In genomic region chr16:72962347-72962746, GRCh38 we compare ENCODE assay signal across 21 cellular contexts.
DNase-seq lines count a peak whose midpoint lies in the region; ATAC-seq and TF ChIP-seq lines count a peak whose summit lies in the region.
"Had no signal": no experiment of that assay in that cellular context is flagged by ENCODE, and none has a peak within 500 bp of the region (broad histone marks: within the 10 kb centered on the region; RNA-seq: fewer than 3 reads in every experiment).

No MANE protein-coding gene starts in this region.

- H3K4me3 ChIP-seq in BLaER1 treated with 17β-estradiol and CSF1 and Interleukin-3, amounts not matched to agents 10 nM and 100 nM = no peak overlapping the region
- H3K4me3 ChIP-seq in psoas muscle (no peak overlapping the region), gastrocnemius medialis (no peak overlapping the region), ascending aorta (no peak overlapping the region)
- H3K4me3 ChIP-seq: A549, GM23338, HAP-1 had no signal

- no peak overlapping the region for H3K27ac ChIP-seq in BLaER1 treated with 17β-estradiol and CSF1 and Interleukin-3, amounts not matched to agents 10 nM and 100 nM
- H3K27ac ChIP-seq in psoas muscle = peak overlapping the region; percentile 84
- peak overlapping the region; percentile 81 to 91 (median 81) for H3K27ac ChIP-seq in gastrocnemius medialis
- no peak overlapping the region for H3K27ac ChIP-seq in ascending aorta
- H3K27ac ChIP-seq: A549, C4-2B had no signal

- peak overlapping the region in 6 of 11 experiments; percentile 4 to 74 (median 68); a peak in 3 of 22 replicates for H3K4me2 ChIP-seq in BLaER1 treated with 17β-estradiol and CSF1 and Interleukin-3, amounts not matched to agents 10 nM and 100 nM
- H3K4me2 ChIP-seq: A549, GM23338 had no signal

- peaks cover 9% of the 10 kb centered on the region for H3K9me3 Mint-ChIP-seq in glutamatergic neuron (ENCODE audit: unreplicated experiment)
- H3K9me3 Mint-ChIP-seq: CD8-positive, alpha-beta T cell; GM23338; HFFc6 had no signal

- peak overlapping the region; percentile 63 for H3K4me3 Mint-ChIP-seq in glutamatergic neuron (ENCODE audit: unreplicated experiment)
- H3K4me3 Mint-ChIP-seq: CD4-positive, CD25-positive, alpha-beta regulatory T cell; CD8-positive, alpha-beta T cell; GM23338; HFFc6 had no signal

- H3K27me3 Mint-ChIP-seq in glutamatergic neuron (ENCODE audit: unreplicated experiment) = peaks cover 6% of the 10 kb centered on the region
- H3K27me3 Mint-ChIP-seq: CD4-positive, CD25-positive, alpha-beta regulatory T cell had no signal

- intact Hi-C loops in psoas muscle (cut with DNase I) = no loop called here
- intact Hi-C loops in gastrocnemius medialis (cut with DNase I; ENCODE audit: low total_unique reads) = loop anchor here (5.0 kb wide), 1 partner anchor 130 kb away; no protein-coding TSS in a partner anchor
- intact Hi-C loops in ascending aorta (cut with DNase I) = no loop called here

- DNase-seq in glutamatergic neuron = no peak
- DNase-seq in psoas muscle = no peak
- no peak for DNase-seq in gastrocnemius medialis
- DNase-seq in ascending aorta (ENCODE audit: low spot score in 2 of 2) = no peak
- DNase-seq in DMS114 treated with DMSO at 0.1 percent for 48 hours (lab: John Stamatoyannopoulos, UW; ENCODE audit: unreplicated experiment) = no peak
- DNase-seq in SW480 (ENCODE audit: low spot score) = no peak
- DNase-seq: 8988T; ACHN; AML-193; BE2C; CD4-positive, CD25-positive, alpha-beta regulatory T cell; CD8-positive, alpha-beta T cell; DMS153; DND-41; HFFc6 had no signal

- H3K4me1 Mint-ChIP-seq in glutamatergic neuron (ENCODE audit: low read depth, unreplicated experiment) = peaks cover 31% of the 10 kb centered on the region
- H3K4me1 Mint-ChIP-seq: CD4-positive, CD25-positive, alpha-beta regulatory T cell had no signal

- H3K36me3 ChIP-seq in BLaER1 treated with 17β-estradiol and CSF1 and Interleukin-3, amounts not matched to agents 10 nM and 100 nM = peaks cover 0 to 48% (median 7%) of the 10 kb centered on the region in 11 experiments; a peak in 11 of 22 replicates
- peaks cover 5 to 28% of the 10 kb centered on the region in 2 donors for H3K36me3 ChIP-seq in psoas muscle (ENCODE audit: insufficient read depth in 1 of 2, low read depth in 1 of 2)
- H3K36me3 ChIP-seq in gastrocnemius medialis = peaks cover 0 to 30% of the 10 kb centered on the region in 2 donors
- H3K36me3 ChIP-seq in ascending aorta = peaks cover 24 to 40% of the 10 kb centered on the region in 2 donors

- H3K27me3 ChIP-seq in BLaER1 treated with 17β-estradiol and CSF1 and Interleukin-3, amounts not matched to agents 10 nM and 100 nM = no peaks in the 10 kb centered on the region
- H3K27me3 ChIP-seq in psoas muscle (ENCODE audit: insufficient read depth in 3 of 3, low read length in 2 of 3) (no peaks in the 10 kb centered on the region), gastrocnemius medialis (no peaks in the 10 kb centered on the region), ascending aorta (no peaks in the 10 kb centered on the region)
- H3K27me3 ChIP-seq: BE2C had no signal

- ATAC-seq in psoas muscle = no peak
- ATAC-seq in gastrocnemius medialis = no peak
- ATAC-seq in HG03175 (IDR thresholded peaks at IDR 0.05; ENCODE audit: unreplicated experiment) = no peak
- ATAC-seq: A549; CD8-positive, alpha-beta T cell had no signal

- peaks cover 0 to 97% (median 0%) of the 10 kb centered on the region in 11 experiments; a peak in 6 of 22 replicates for H4K20me1 ChIP-seq in BLaER1 treated with 17β-estradiol and CSF1 and Interleukin-3, amounts not matched to agents 10 nM and 100 nM

- H3K36me3 Mint-ChIP-seq in glutamatergic neuron (ENCODE audit: unreplicated experiment) = no peaks in the 10 kb centered on the region
- H3K36me3 Mint-ChIP-seq: CD4-positive, CD25-positive, alpha-beta regulatory T cell; CD8-positive, alpha-beta T cell had no signal

- peaks cover 13 to 48% (median 30%) of the 10 kb centered on the region in 11 experiments for H3K9me3 ChIP-seq in BLaER1 treated with 17β-estradiol and CSF1 and Interleukin-3, amounts not matched to agents 10 nM and 100 nM (replicated peaks in 1 of 11)
- H3K9me3 ChIP-seq in psoas muscle (no peaks in the 10 kb centered on the region), gastrocnemius medialis (no peaks in the 10 kb centered on the region), ascending aorta (no peaks in the 10 kb centered on the region)
- H3K9me3 ChIP-seq: A549, BE2C, HAP-1 had no signal

- no peak overlapping the region for H3K9ac ChIP-seq in BLaER1 treated with 17β-estradiol and CSF1 and Interleukin-3, amounts not matched to agents 10 nM and 100 nM

- TF ChIP-seq POLR2A in gastrocnemius medialis (IDR thresholded peaks at IDR 0.05) = no peak

- in situ Hi-C loops in gastrocnemius medialis (cut with MboI; ENCODE audit: low sequenced_read_pairs in 4 of 4) = no loop called here

- H3K27ac Mint-ChIP-seq in glutamatergic neuron (ENCODE audit: unreplicated experiment) = no peak overlapping the region
- H3K27ac Mint-ChIP-seq: CD8-positive, alpha-beta T cell; GM23338; HFFc6 had no signal

- TF ChIP-seq CTCF in glutamatergic neuron (IDR thresholded peaks at IDR 0.05; ENCODE audit: partially characterized antibody, unreplicated experiment) (no peak), psoas muscle (IDR thresholded peaks at IDR 0.05) (no peak), gastrocnemius medialis (IDR thresholded peaks at IDR 0.05 in 4 of 5, conservative IDR thresholded peaks at IDR 0.05 in 1 of 5) (no peak), ascending aorta (IDR thresholded peaks at IDR 0.05) (no peak)

- 81 to 82% (median 82%) methylated on average over 8 of the region's 8 CpGs for WGBS in psoas muscle, 3 donors

- peaks cover 0 to 20% (median 13%) of the 10 kb centered on the region in 10 experiments; a peak in 13 of 20 replicates for H3K4me1 ChIP-seq in BLaER1 treated with 17β-estradiol and CSF1 and Interleukin-3, amounts not matched to agents 10 nM and 100 nM
- peaks cover 20% of the 10 kb centered on the region for H3K4me1 ChIP-seq in psoas muscle
- H3K4me1 ChIP-seq in gastrocnemius medialis = peaks cover 28 to 52% of the 10 kb centered on the region in 2 donors
- peaks cover 0 to 4% of the 10 kb centered on the region in 2 donors for H3K4me1 ChIP-seq in ascending aorta
- H3K4me1 ChIP-seq: HAP-1 had no signal

Comparison
In these comparisons a context has a peak if more than half of its experiments do, and no peak if none do; other contexts are left out.
1. H3K27ac ChIP-seq: peak in psoas muscle (single experiment) and gastrocnemius medialis (4 of 4); none in BLaER1 treated with 17β-estradiol and CSF1 and Interleukin-3, amounts not matched to agents 10 nM and 100 nM (0 of 11) and ascending aorta (0 of 2).